Comparison of ENCODE assay signal across 8 cellular contexts in genomic region chr3:187139126-187139894, GRCh38. TPM values are rescaled to one million over a fixed set of nuclear protein-coding genes. Genes with fewer than 3 reads are reported as not detected.
A peak's percentile ranks its signal among the peaks of the same experiment; 100 is the strongest.
DNase-seq lines count a peak whose midpoint lies in the region; ATAC-seq and TF ChIP-seq lines count a peak whose summit lies in the region.

Gene RPL39L (minus strand): TSS chr3:187139496. CDS start chr3:187121300, 18,196 bp downstream.

- intact Hi-C loops in adrenal gland (cut with DNase I) (no loop called here), vagina (cut with DNase I) (no loop called here)

- H3K27ac ChIP-seq in Karpas-422 (ENCODE audit: low read length) = peak within 1 kb of the TSS; percentile 78
- peak within 1 kb of the TSS; percentile 77 for H3K27ac ChIP-seq in SU-DHL-6 (ENCODE audit: low read depth, low read length)
- H3K27ac ChIP-seq in adrenal gland = peak within 1 kb of the TSS in 1 of 5 donors; percentile 46
- H3K27ac ChIP-seq in right atrium auricular region = peak within 1 kb of the TSS; percentile 59 to 66
- H3K27ac ChIP-seq in rectal smooth muscle tissue (ENCODE audit: low read depth, low read length) = peak within 1 kb of the TSS; percentile 16
- peak within 1 kb of the TSS; percentile 67 for H3K27ac ChIP-seq in vagina

- peak; percentile 97 for ATAC-seq in GM21737 (IDR thresholded peaks at IDR 0.05; ENCODE audit: unreplicated experiment)

- H3K4me2 ChIP-seq in Karpas-422 (ENCODE audit: low read depth, low read length, poor library complexity, severe bottlenecking) (peak within 1 kb of the TSS; percentile 81), SU-DHL-6 (ENCODE audit: low read depth, low read length, poor library complexity, severe bottlenecking) (peak within 1 kb of the TSS; percentile 53)

- H2AFZ ChIP-seq in Karpas-422 (ENCODE audit: low read length) = peak within 1 kb of the TSS; percentile 88
- H2AFZ ChIP-seq in SU-DHL-6 (ENCODE audit: low read depth, low read length, severe bottlenecking) = peak within 1 kb of the TSS; percentile 75

- peak within 1 kb of the TSS; percentile 88 for H3K9ac ChIP-seq in Karpas-422 (ENCODE audit: low read length)
- peak within 1 kb of the TSS; percentile 72 for H3K9ac ChIP-seq in SU-DHL-6 (ENCODE audit: low read length)
- H3K9ac ChIP-seq in rectal smooth muscle tissue (ENCODE audit: low read length) = no peak within 1 kb of the TSS

- no peaks in the 10 kb centered on the region for H3K27me3 ChIP-seq in Karpas-422 (ENCODE audit: low read length)
- no peaks in the 10 kb centered on the region for H3K27me3 ChIP-seq in SU-DHL-6 (ENCODE audit: low read length)
- H3K27me3 ChIP-seq in adrenal gland = no peaks in the 10 kb centered on the region
- no peaks in the 10 kb centered on the region for H3K27me3 ChIP-seq in right atrium auricular region
- H3K27me3 ChIP-seq in rectal smooth muscle tissue (ENCODE audit: control insufficient read depth, insufficient read depth, low read length) = no peaks in the 10 kb centered on the region
- H3K27me3 ChIP-seq in vagina = no peaks in the 10 kb centered on the region

- H3K79me2 ChIP-seq in Karpas-422 (ENCODE audit: low read length) (peaks cover 27% of the 10 kb centered on the region), SU-DHL-6 (ENCODE audit: insufficient read depth, low read length) (no peaks in the 10 kb centered on the region)

- H3F3A ChIP-seq in SU-DHL-6 (ENCODE audit: insufficient read depth) = 0 out of 2 replicates have a peak, but pooled peaks cover 4% of the 10 kb centered on the region

- 4 to 8% (median 5%) methylated on average over 23 to 69 of the region's 69 CpGs for WGBS in adrenal gland, 4 donors

- peaks cover 7% of the 10 kb centered on the region; the same call in 1 of the 2 replicates for H3K36me3 ChIP-seq in Karpas-422 (ENCODE audit: insufficient read depth, low read length)
- peaks cover 16% of the 10 kb centered on the region; the same call in 1 of the 2 replicates for H3K36me3 ChIP-seq in SU-DHL-6 (ENCODE audit: low read length)
- no peaks in the 10 kb centered on the region for H3K36me3 ChIP-seq in adrenal gland (replicated peaks in 1 of 2)
- no peaks in the 10 kb centered on the region for H3K36me3 ChIP-seq in right atrium auricular region
- H3K36me3 ChIP-seq in rectal smooth muscle tissue (ENCODE audit: control insufficient read depth, insufficient read depth, low read length) = no peaks in the 10 kb centered on the region
- no peaks in the 10 kb centered on the region for H3K36me3 ChIP-seq in vagina

- peaks cover 18% of the 10 kb centered on the region for H3K4me1 ChIP-seq in Karpas-422 (ENCODE audit: low read length)
- peaks cover 0 to 12% of the 10 kb centered on the region in 2 donors for H3K4me1 ChIP-seq in adrenal gland (replicated peaks in 1 of 2)
- H3K4me1 ChIP-seq in right atrium auricular region = peaks cover 0 to 7% of the 10 kb centered on the region in 2 donors
- no peaks in the 10 kb centered on the region for H3K4me1 ChIP-seq in rectal smooth muscle tissue (ENCODE audit: control insufficient read depth, insufficient read depth, low read length)
- peaks cover 10% of the 10 kb centered on the region for H3K4me1 ChIP-seq in vagina

- TF ChIP-seq POLR2A in adrenal gland (IDR thresholded peaks at IDR 0.05) (no peak), vagina (IDR thresholded peaks at IDR 0.05) (peak in 1 of 2 donors; percentile 19)

- TF ChIP-seq CTCF in SU-DHL-6 (IDR thresholded peaks at IDR 0.05; ENCODE audit: insufficient read depth, low read length, poor library complexity, severe bottlenecking) (peak; percentile 86), adrenal gland (IDR thresholded peaks at IDR 0.05) (peak; percentile 40 to 74 (median 53)), right atrium auricular region (IDR thresholded peaks at IDR 0.05) (peak; percentile 88 to 92), vagina (IDR thresholded peaks at IDR 0.05) (peak; percentile 42 to 73 (median 72))

- H3K9me2 ChIP-seq in Karpas-422 (replicated peaks; ENCODE audit: insufficient read depth, low read length) (no peaks in the 10 kb centered on the region), SU-DHL-6 (replicated peaks; ENCODE audit: insufficient read depth, low read length) (no peaks in the 10 kb centered on the region)

- H3K4me3 ChIP-seq in Karpas-422 (ENCODE audit: low read length) = peak within 1 kb of the TSS; percentile 85
- peak within 1 kb of the TSS; percentile 60 for H3K4me3 ChIP-seq in SU-DHL-6 (ENCODE audit: insufficient read depth, low read length, poor library complexity, severe bottlenecking)
- H3K4me3 ChIP-seq in adrenal gland = peak within 1 kb of the TSS in 2 of 4 donors; percentile 4 to 55
- H3K4me3 ChIP-seq in right atrium auricular region = peak within 1 kb of the TSS; percentile 45 to 64
- peak within 1 kb of the TSS; percentile 53 for H3K4me3 ChIP-seq in rectal smooth muscle tissue (ENCODE audit: low read length)
- H3K4me3 ChIP-seq in vagina = peak within 1 kb of the TSS; percentile 45 to 62

- H4K20me1 ChIP-seq in Karpas-422 (ENCODE audit: insufficient read depth, low read depth, low read length) = no peaks in the 10 kb centered on the region
- no peaks in the 10 kb centered on the region for H4K20me1 ChIP-seq in SU-DHL-6 (ENCODE audit: low read depth, low read length)

- H3K9me3 ChIP-seq in Karpas-422 (ENCODE audit: low read length) (peaks cover 7% of the 10 kb centered on the region), SU-DHL-6 (ENCODE audit: insufficient read depth, low read length) (peaks cover 6% of the 10 kb centered on the region; the same call in 1 of the 2 replicates), adrenal gland (replicated peaks in 1 of 3) (no peaks in the 10 kb centered on the region), right atrium auricular region (no peaks in the 10 kb centered on the region), vagina (no peaks in the 10 kb centered on the region)

- DNase-seq in ELF-1 (ENCODE audit: low read depth, low spot score) (peak; percentile 97), Karpas-422 (peak; percentile 99), adrenal gland (peak; percentile 41 to 72 (median 69)), right atrium auricular region (ENCODE audit: low spot score) (peak; percentile 73), vagina (ENCODE audit: extremely low spot score in 2 of 2) (no peak)

RNA-seq across cellular contexts. Expression of gene RPL39L, which starts in this region (rescaled TPM):
- 142 and 236 TPM in 2 replicates for total RNA-seq in Karpas-422 (2014; rRNA removed; shearing (Covaris generic); ENCODE audit: low replicate concordance)
- total RNA-seq in adrenal gland = 1 to 10 TPM; 1.5 to 8.3 (median 2.3) TPM
- 1 to 10 TPM; 1.8 to 3.6 (median 3.4) TPM for polyA plus RNA-seq in adrenal gland
- 10 to 100 TPM; 11.9 to 12.7 TPM for total RNA-seq in right atrium auricular region
- 10.8 TPM for total RNA-seq in vagina

Comparison
In these comparisons a context has a peak if more than half of its experiments do, and no peak if none do; other contexts are left out.
1. RNA of gene RPL39L (total RNA-seq): 142 to 236 TPM in Karpas-422; 11.9 to 12.7 TPM in right atrium auricular region, 10.8 TPM in vagina (single experiment) and 1.5 to 8.3 TPM in adrenal gland; every median in the first group is over 10 times any median in the second.
2. DNase-seq: peak in ELF-1 (single experiment), Karpas-422 (single experiment), adrenal gland (7 of 7) and right atrium auricular region (single experiment); none in vagina (0 of 2).
3. Peak in every context shown above with its lines, with median percentiles within 50 percentile points of each other: CTCF ChIP-seq.